ENCODE assay signal across 37 cellular contexts in genomic region chr17:66235377-66235994, GRCh38. TPM values are rescaled to one million over a fixed set of nuclear protein-coding genes. Genes with fewer than 3 reads are reported as not detected.
"Had no signal": no experiment of that assay in that cellular context is flagged by ENCODE, and none has a peak within 500 bp of the region (broad histone marks: within the 10 kb centered on the region; RNA-seq: fewer than 3 reads in every experiment).

No MANE protein-coding gene starts in this region.

- H3K36me3 ChIP-seq: adrenal gland, brain microvascular endothelial cell, breast epithelium, WERI-Rb-1 had no signal

- H3K4me3 ChIP-seq: adrenal gland, body of pancreas, breast epithelium had no signal

- H3K27ac ChIP-seq: adrenal gland, brain microvascular endothelial cell, breast epithelium, WERI-Rb-1 had no signal

- H3K27me3 ChIP-seq: adrenal gland, body of pancreas, brain microvascular endothelial cell, breast epithelium had no signal

- FAIRE-seq: astrocyte, TTC549 had no signal

- DNase-seq: activated B cell treated with CpG ODN at 0.5 μM for 24 hours; activated CD4-positive, alpha-beta memory T cell treated with anti-CD3 and anti-CD28 coated beads for 36 hours; activated CD4-positive, alpha-beta T cell treated with anti-CD3 and anti-CD28 coated beads for 4 hours; activated CD4-positive, alpha-beta T cell treated with anti-CD3 and anti-CD28 coated beads, Interleukin-2, amount 10 ng/mL, durations not matched to agents 24 days and 14 days; activated CD4-positive, alpha-beta T cell treated with anti-CD3 and anti-CD28 coated beads, Interleukin-2, amount 50 U/mL, for 1 hour; activated CD4-positive, alpha-beta T cell treated with anti-CD3 and anti-CD28 coated beads, Interleukin-2, amount 50 U/mL, for 4 hours; activated CD4-positive, CD25-positive, alpha-beta regulatory T cell treated with anti-CD3 and anti-CD28 coated beads, Interleukin-2, amount 50 U/mL, for 72 hours; activated CD8-positive, alpha-beta memory T cell treated with anti-CD3 and anti-CD28 coated beads, Interleukin-2, amount 50 U/mL, for 4 hours; activated CD8-positive, alpha-beta T cell treated with anti-CD3 and anti-CD28 coated beads for 36 hours; activated effector memory CD4-positive, alpha-beta T cell treated with anti-CD3 and anti-CD28 coated beads, Interleukin-2, amount 50 U/mL, for 16 hours; activated gamma-delta T cell treated with Interleukin-2 at 50 U/mL for 16 hours; activated naive CD4-positive, alpha-beta T cell; activated naive CD4-positive, alpha-beta T cell treated with anti-CD3 and anti-CD28 coated beads for 36 hours; activated naive CD4-positive, alpha-beta T cell treated with anti-CD3 and anti-CD28 coated beads, Interleukin-2, amount 50 U/mL, for 16 hours; activated naive CD8-positive, alpha-beta T cell treated with anti-CD3 and anti-CD28 coated beads for 36 hours; activated T-cell treated with anti-CD3 and anti-CD28 coated beads for 4 hours; activated T-cell treated with anti-CD3 and anti-CD28 coated beads, Interleukin-2, amount 50 U/mL, for 1 hour; activated T-cell treated with anti-CD3 and anti-CD28 coated beads, Interleukin-2, amount 50 U/mL, for 4 hours; activated T-cell treated with anti-CD3 and anti-CD28 coated beads, Interleukin-2, amount 50 U/mL, for 72 hours; adrenal gland; amniotic stem cell; aorta; body of pancreas; brain microvascular endothelial cell; central memory CD4-positive, alpha-beta T cell; T-helper 1 cell; T-helper 2 cell; T-helper 9 cell; WERI-Rb-1 had no signal

- H3K4me1 ChIP-seq: breast epithelium had no signal

- H3K9me3 ChIP-seq: adrenal gland, body of pancreas, breast epithelium had no signal

- ATAC-seq: activated CD8-positive, alpha-beta T cell treated with anti-CD3 and anti-CD28 coated beads for 36 hours; activated naive CD4-positive, alpha-beta T cell treated with anti-CD3 and anti-CD28 coated beads, Interleukin-2, amount 50 U/mL, for 72 hours; activated T-cell treated with anti-CD3 and anti-CD28 coated beads, Interleukin-2, amount 50 U/mL, for 4 hours; activated T-cell treated with anti-CD3 and anti-CD28 coated beads, Interleukin-2, amount 50 U/mL, for 72 hours; activated T-helper 17 cell treated with anti-CD3 and anti-CD28 coated beads, Interleukin-2, amount 50 U/mL, for 72 hours; body of pancreas had no signal

RNA-seq across cellular contexts. Expression of gene APOH, which starts 6.3 kb away (rescaled TPM):
- total RNA-seq: activated B cell treated with CpG ODN at 0.5 μM for 24 hours; activated CD4-positive, alpha-beta memory T cell treated with anti-CD3 and anti-CD28 coated beads for 36 hours; activated CD4-positive, alpha-beta T cell treated with anti-CD3 and anti-CD28 coated beads, Interleukin-2, amount 10 ng/mL, durations not matched to agents 24 days and 14 days; activated CD8-positive, alpha-beta memory T cell treated with anti-CD3 and anti-CD28 coated beads for 36 hours; activated CD8-positive, alpha-beta T cell treated with anti-CD3 and anti-CD28 coated beads for 36 hours; activated naive CD4-positive, alpha-beta T cell treated with anti-CD3 and anti-CD28 coated beads for 36 hours; activated naive CD4-positive, alpha-beta T cell treated with anti-CD3 and anti-CD28 coated beads, Interleukin-2, amount 50 U/mL, for 72 hours; activated naive CD8-positive, alpha-beta T cell treated with anti-CD3 and anti-CD28 coated beads for 36 hours; activated T-cell treated with anti-CD3 and anti-CD28 coated beads, Interleukin-2, amount 50 U/mL, for 72 hours; activated T-helper 1 cell treated with anti-CD3 and anti-CD28 coated beads, Interleukin-12 subunit alpha, Interleukin-12 subunit beta, Interleukin-2, Interleukin-4 antibody, amounts not matched to agents 30 ng/mL and 10 ng/mL and 1 ng/mL, durations not matched to agents 14 hours and 24 hours and 36 hours; activated T-helper 17 cell treated with anti-CD3 and anti-CD28 coated beads, Interleukin-2, amount 50 U/mL, for 72 hours; aorta; astrocyte; breast epithelium; cardiac septum had no signal
